Comparison of ENCODE assay signal across 2 cellular contexts in genomic region chr12:56993346-56993745, GRCh38.
A peak's percentile ranks its signal among the peaks of the same experiment; 100 is the strongest.
TF ChIP-seq lines count a peak whose summit lies in the region.

No MANE protein-coding gene starts in this region.

TF ChIP-seq in liver, 16 proteins besides CTCF, POLR2A, EP300 and RAD21:
- TF ChIP-seq RXRA (IDR thresholded peaks at IDR 0.05) (peak in 1 of 2 donors; percentile 23), HNF4G (IDR thresholded peaks at IDR 0.05) (no peak)

TF ChIP-seq in HepG2, 621 proteins besides CTCF, POLR2A, EP300 and RAD21:
- TF ChIP-seq THAP7 (CRISPR knock-in tag; IDR thresholded peaks at IDR 0.05): no peak
- TF ChIP-seq ZNF614 (CRISPR knock-in tag; IDR thresholded peaks at IDR 0.05; ENCODE audit: borderline replicate concordance): no peak
- TF ChIP-seq PBX3 (CRISPR knock-in tag; IDR thresholded peaks at IDR 0.05; ENCODE audit: borderline replicate concordance): no peak
- no peak for TF ChIP-seq ZNF609 (CRISPR knock-in tag; IDR thresholded peaks at IDR 0.05; ENCODE audit: borderline replicate concordance)
- TF ChIP-seq TBX3 (IDR thresholded peaks at IDR 0.05; ENCODE audit: borderline replicate concordance): no peak
- TF ChIP-seq ZNF709 (CRISPR knock-in tag; IDR thresholded peaks at IDR 0.05): no peak
- TF ChIP-seq ZNF598 (CRISPR knock-in tag; IDR thresholded peaks at IDR 0.05; ENCODE audit: borderline replicate concordance): no peak
- TF ChIP-seq ZBTB14 (CRISPR knock-in tag; IDR thresholded peaks at IDR 0.05): no peak
- no peak for TF ChIP-seq IKZF4 (CRISPR knock-in tag; IDR thresholded peaks at IDR 0.05; ENCODE audit: borderline replicate concordance, low read depth, not compliant biosample characterization)
- TF ChIP-seq THAP11 (CRISPR knock-in tag; IDR thresholded peaks at IDR 0.05): no peak
- no peak for TF ChIP-seq ZBTB40 (IDR thresholded peaks at IDR 0.05)
- no peak for TF ChIP-seq ZBTB40 (CRISPR knock-in tag; IDR thresholded peaks at IDR 0.05)
- no peak for TF ChIP-seq NR1H2 (CRISPR knock-in tag; IDR thresholded peaks at IDR 0.05; ENCODE audit: borderline replicate concordance, low read depth)
- no peak for TF ChIP-seq SUZ12 (IDR thresholded peaks at IDR 0.05; ENCODE audit: low read depth, low read length)
- TF ChIP-seq ZFP1 (CRISPR knock-in tag; IDR thresholded peaks at IDR 0.05): no peak
- TF ChIP-seq ZNF225 (CRISPR knock-in tag; IDR thresholded peaks at IDR 0.05): no peak
- no peak for TF ChIP-seq ZSCAN29 (CRISPR knock-in tag; conservative IDR thresholded peaks at IDR 0.05)
- no peak for TF ChIP-seq TBX2 (CRISPR knock-in tag; IDR thresholded peaks at IDR 0.05; ENCODE audit: borderline replicate concordance)
- no peak for TF ChIP-seq MAFF (IDR thresholded peaks at IDR 0.05; ENCODE audit: low read depth, low read length)
- no peak for TF ChIP-seq RERE (CRISPR knock-in tag; IDR thresholded peaks at IDR 0.05; ENCODE audit: low read depth)
TF ChIP-seq in HepG2: peak in this region for 0.
